In the genomic region with DNA sequence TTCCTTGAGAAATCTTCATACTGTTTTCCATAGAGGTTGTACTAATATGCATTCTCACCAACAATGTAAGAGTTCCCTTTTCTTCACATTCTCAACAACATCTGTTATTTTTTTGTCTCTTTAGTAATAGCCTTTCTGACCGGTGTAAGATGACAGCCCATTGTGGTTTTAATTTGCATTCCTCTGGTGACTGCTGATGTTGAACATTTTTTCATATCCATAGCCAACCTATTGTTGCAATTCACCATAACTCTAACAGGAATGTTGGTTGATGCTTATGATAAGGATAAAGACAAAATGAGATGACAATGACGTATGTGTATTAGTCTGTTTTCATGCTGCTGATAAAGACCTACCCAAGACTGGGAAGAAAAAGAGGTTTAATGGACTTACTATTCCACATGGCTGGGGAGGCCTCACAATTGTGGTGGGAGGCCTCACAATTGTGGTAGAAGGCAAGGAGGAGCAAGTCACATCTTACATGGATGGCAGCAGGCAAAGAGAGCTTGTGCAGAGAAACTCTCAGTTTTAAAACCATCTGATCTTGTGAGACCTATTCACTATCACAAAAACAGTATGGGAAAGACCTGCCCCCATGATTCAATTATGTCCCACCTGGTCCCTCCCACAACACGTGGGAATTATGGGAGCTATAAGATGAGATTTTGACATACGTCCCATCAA, we compare ENCODE assay signal across 25 cellular contexts. TPM values are rescaled to one million over a fixed set of nuclear protein-coding genes. Genes with fewer than 3 reads are reported as not detected.
"Had no signal": no experiment of that assay in that cellular context is flagged by ENCODE, and none has a peak within 500 bp of the region (broad histone marks: within the 10 kb centered on the region; RNA-seq: fewer than 3 reads in every experiment).

No MANE protein-coding gene starts in this region.

- H3K4me1 ChIP-seq: suprapubic skin, upper lobe of left lung had no signal

- H3K9me3 ChIP-seq: suprapubic skin had no signal

- H3K27ac ChIP-seq: epithelial cell of prostate, suprapubic skin, upper lobe of left lung had no signal

- H3K27ac Mint-ChIP-seq: activated CD8-positive, alpha-beta memory T cell treated with anti-CD3 and anti-CD28 coated beads, Interleukin-2, amount 10 ng/mL, durations not matched to agents 7 days and 5 days; activated naive CD4-positive, alpha-beta T cell treated with anti-CD3 and anti-CD28 coated beads, Interleukin-2, amount 50 U/mL, for 24 hours; activated T-cell treated with anti-CD3 and anti-CD28 coated beads, Interleukin-2, amount 50 U/mL, for 24 hours; immature natural killer cell; natural killer cell treated with Interleukin-12 subunit alpha and Interleukin-12 subunit beta and Interleukin-15 and Interleukin-18, amount 100 ng/mL, for 72 hours; progenitor cell of endocrine pancreas; stimulated activated naive B cell treated with anti-CD40 and anti-IgM and Interleukin-4, amounts not matched to agents 10 μg/mL and 1 μg/mL and 100 μg/mL, for 72 hours; T-helper 2 cell treated with Interferon-gamma antibody and Interleukin-4, amounts not matched to agents 5 μg/mL and 100 μg/mL, for 36 hours had no signal

- ATAC-seq: activated CD4-positive, CD25-positive, alpha-beta regulatory T cell treated with anti-CD3 and anti-CD28 coated beads, Interleukin-2, amount 50 U/mL, for 24 hours; activated CD8-positive, alpha-beta memory T cell treated with anti-CD3 and anti-CD28 coated beads, Interleukin-2, amount 10 ng/mL, durations not matched to agents 7 days and 5 days; left cardiac atrium; mucosa of descending colon; natural killer cell treated with Interleukin-12 subunit alpha and Interleukin-12 subunit beta and Interleukin-15 and Interleukin-18, amount 100 ng/mL, for 72 hours; right cardiac atrium; stimulated activated naive B cell treated with anti-CD40 and anti-IgM and Interleukin-4, amounts not matched to agents 10 μg/mL and 1 μg/mL and 100 μg/mL, for 72 hours had no signal

- H3K4me3 Mint-ChIP-seq: activated CD8-positive, alpha-beta memory T cell treated with anti-CD3 and anti-CD28 coated beads, Interleukin-2, amount 10 ng/mL, durations not matched to agents 7 days and 5 days; activated naive CD4-positive, alpha-beta T cell treated with anti-CD3 and anti-CD28 coated beads, Interleukin-2, amount 50 U/mL, for 24 hours; activated T-cell treated with anti-CD3 and anti-CD28 coated beads, Interleukin-2, amount 50 U/mL, for 24 hours; immature natural killer cell; natural killer cell treated with Interleukin-12 subunit alpha and Interleukin-12 subunit beta and Interleukin-15 and Interleukin-18, amount 100 ng/mL, for 72 hours; stimulated activated naive B cell treated with anti-CD40 and anti-IgM and Interleukin-4, amounts not matched to agents 10 μg/mL and 1 μg/mL and 100 μg/mL, for 72 hours; T-helper 2 cell treated with Interferon-gamma antibody and Interleukin-4, amounts not matched to agents 5 μg/mL and 100 μg/mL, for 36 hours had no signal

- H3K36me3 ChIP-seq: suprapubic skin, upper lobe of left lung had no signal

- H3K27me3 ChIP-seq: suprapubic skin, upper lobe of left lung had no signal

- H3K4me1 Mint-ChIP-seq: activated CD8-positive, alpha-beta memory T cell treated with anti-CD3 and anti-CD28 coated beads, Interleukin-2, amount 10 ng/mL, durations not matched to agents 7 days and 5 days; activated naive CD4-positive, alpha-beta T cell treated with anti-CD3 and anti-CD28 coated beads, Interleukin-2, amount 50 U/mL, for 24 hours; immature natural killer cell; stimulated activated naive B cell treated with anti-CD40 and anti-IgM and Interleukin-4, amounts not matched to agents 10 μg/mL and 1 μg/mL and 100 μg/mL, for 72 hours had no signal

- H3K9me3 Mint-ChIP-seq: activated naive CD4-positive, alpha-beta T cell treated with anti-CD3 and anti-CD28 coated beads, Interleukin-2, amount 50 U/mL, for 24 hours had no signal

- H3K4me3 ChIP-seq: mucosa of descending colon, suprapubic skin, upper lobe of left lung had no signal

- H3K36me3 Mint-ChIP-seq: activated naive CD4-positive, alpha-beta T cell treated with anti-CD3 and anti-CD28 coated beads, Interleukin-2, amount 50 U/mL, for 24 hours had no signal

- DNase-seq: activated CD4-positive, alpha-beta T cell treated with anti-CD3 and anti-CD28 coated beads, Interleukin-2, amount 50 U/mL, for 4 hours; activated CD8-positive, alpha-beta memory T cell treated with anti-CD3 and anti-CD28 coated beads, Interleukin-2, amount 10 ng/mL, durations not matched to agents 7 days and 5 days; activated effector memory CD4-positive, alpha-beta T cell treated with Interleukin-2 at 50 U/mL for 16 hours; activated T-cell treated with anti-CD3 and anti-CD28 coated beads, Interleukin-2, amount 50 U/mL, for 24 hours; amygdala; central memory CD4-positive, alpha-beta T cell; cortex of kidney; effector memory CD4-positive, alpha-beta T cell; glutamatergic neuron; immature natural killer cell; left cardiac atrium; mucosa of descending colon; occipital lobe; right cardiac atrium; stimulated activated CD4-positive, alpha-beta T cell treated with anti-CD3 and anti-CD28 coated beads, Interleukin-2, amount 100 ng/mL, for 24 hours; stimulated activated naive B cell treated with anti-CD40 and anti-IgM and Interleukin-4, amounts not matched to agents 10 μg/mL and 1 μg/mL and 100 μg/mL, for 72 hours; SW 1271; upper lobe of left lung had no signal

RNA-seq across cellular contexts. Expression of a gene that starts 37.6 kb away (rescaled TPM):
- total RNA-seq: activated CD8-positive, alpha-beta memory T cell treated with anti-CD3 and anti-CD28 coated beads, Interleukin-2, amount 10 ng/mL, durations not matched to agents 7 days and 5 days; natural killer cell treated with Interleukin-12 subunit alpha and Interleukin-12 subunit beta and Interleukin-15 and Interleukin-18, amount 100 ng/mL, for 72 hours; progenitor cell of endocrine pancreas; upper lobe of left lung had no signal
- polyA plus RNA-seq: immature natural killer cell had no signal
